In the genomic region with DNA sequence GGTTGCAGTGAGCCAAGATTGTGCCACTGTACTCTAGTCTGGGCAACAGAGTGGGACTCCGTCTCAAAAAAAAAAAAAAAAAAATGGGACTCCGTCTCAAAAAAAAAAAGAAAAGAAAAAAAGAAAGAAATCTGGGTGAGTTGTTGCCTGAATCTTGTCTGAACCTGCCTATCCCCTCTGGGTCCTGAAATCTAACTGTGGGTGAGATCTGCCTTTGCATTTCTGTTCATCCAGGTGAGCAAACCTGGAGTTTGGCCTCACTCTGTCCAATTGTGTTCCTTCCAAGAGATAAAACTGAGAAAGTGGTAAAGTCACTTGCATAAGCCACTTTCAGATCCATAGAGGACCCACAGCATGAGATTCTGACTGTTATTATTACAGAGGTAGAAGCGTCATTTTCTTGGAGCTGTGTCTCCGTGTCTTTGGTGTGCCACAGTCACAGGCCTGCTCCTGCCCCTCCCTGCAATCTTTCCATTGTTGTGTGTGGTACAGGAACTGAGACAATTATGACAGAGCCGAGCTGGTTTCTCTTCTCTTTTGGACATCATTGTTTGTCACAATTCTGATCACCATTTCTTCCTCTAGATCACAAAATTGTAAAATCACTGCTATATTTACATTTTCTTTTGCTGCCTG, we compare ENCODE assay signal across 8 cellular contexts.
DNase-seq lines count a peak whose midpoint lies in the region; ATAC-seq and TF ChIP-seq lines count a peak whose summit lies in the region.

No MANE protein-coding gene starts in this region.

- no peak overlapping the region for H3K4me2 ChIP-seq in mesenchymal stem cell (ENCODE audit: low read length, poor library complexity, severe bottlenecking)

- H3K27ac ChIP-seq in mesenchymal stem cell (ENCODE audit: low read length, poor library complexity, severe bottlenecking): no peak overlapping the region
- H3K27ac ChIP-seq in thymus (ENCODE audit: low read depth): peak overlapping the region; percentile 69

- H3K27me3 ChIP-seq in mesenchymal stem cell (ENCODE audit: control insufficient read depth in 1 of 2, insufficient read depth in 1 of 2, low read length in 2 of 2) (no peaks in the 10 kb centered on the region), thymus (ENCODE audit: control insufficient read depth, insufficient read depth) (no peaks in the 10 kb centered on the region)

- DNase-seq in Ammon's horn (ENCODE audit: low spot score): peak; percentile 65
- peak; percentile 85 for DNase-seq in activated naive CD4-positive, alpha-beta T cell treated with anti-CD3 and anti-CD28 coated beads for 36 hours
- no peak for DNase-seq in mesenchymal stem cell
- DNase-seq in progenitor cell of endocrine pancreas (ENCODE audit: low spot score, unreplicated experiment): no peak
- no peak for DNase-seq in AG08396 (ENCODE audit: low spot score)

- no peak overlapping the region for H3K14ac ChIP-seq in mesenchymal stem cell (ENCODE audit: low read length in 2 of 2)

- no peaks in the 10 kb centered on the region for H3K27me3 Mint-ChIP-seq in activated naive CD4-positive, alpha-beta T cell treated with anti-CD3 and anti-CD28 coated beads for 36 hours (ENCODE audit: low read depth)
- H3K27me3 Mint-ChIP-seq in progenitor cell of endocrine pancreas: no peaks in the 10 kb centered on the region

- no peak overlapping the region for H2BK5ac ChIP-seq in mesenchymal stem cell (ENCODE audit: low read depth, low read length, poor library complexity, severe bottlenecking)

- H3K27ac Mint-ChIP-seq in activated naive CD4-positive, alpha-beta T cell treated with anti-CD3 and anti-CD28 coated beads for 36 hours: peak overlapping the region; percentile 67
- no peak overlapping the region for H3K27ac Mint-ChIP-seq in progenitor cell of endocrine pancreas

- H3K79me1 ChIP-seq in mesenchymal stem cell (replicated peaks; ENCODE audit: low read length, poor library complexity, severe bottlenecking): peaks cover 13% of the 10 kb centered on the region

- CTCF ChIA-PET in activated naive CD4-positive, alpha-beta T cell treated with anti-CD3 and anti-CD28 coated beads for 36 hours (lab: Charles Lee): interaction anchor here (1.1 kb wide), 1 partner anchor 649 kb away, joined by 4 read pairs; no protein-coding TSS in a partner anchor

- H3K4me1 ChIP-seq in mesenchymal stem cell (ENCODE audit: control insufficient read depth, insufficient read depth, low read depth, low read length): peaks cover 3% of the 10 kb centered on the region
- no peaks in the 10 kb centered on the region for H3K4me1 ChIP-seq in thymus (ENCODE audit: control insufficient read depth, insufficient read depth, low read length)

- H3K4ac ChIP-seq in mesenchymal stem cell (ENCODE audit: low read depth in 1 of 2, low read length in 2 of 2): no peak overlapping the region

- no peak overlapping the region for H2BK120ac ChIP-seq in mesenchymal stem cell (ENCODE audit: low read depth, low read length)

- H3K18ac ChIP-seq in mesenchymal stem cell (ENCODE audit: low read depth in 1 of 2, low read length in 2 of 2): no peak overlapping the region

- WGBS in mesenchymal stem cell: 82% methylated on average over 5 of the region's 5 CpGs
- WGBS in thymus: 84% methylated on average over 5 of the region's 5 CpGs

- no peak overlapping the region for H3K23ac ChIP-seq in mesenchymal stem cell (ENCODE audit: low read length in 2 of 2)

- intact Hi-C loops in activated naive CD4-positive, alpha-beta T cell treated with anti-CD3 and anti-CD28 coated beads for 36 hours (cut with micrococcal nuclease): loop anchor here (1.0 to 10.0 kb wide), 10 partner anchors 10 to 755 kb away; no protein-coding TSS in a partner anchor

- no peak overlapping the region for H2AFZ ChIP-seq in mesenchymal stem cell (ENCODE audit: low read depth, low read length)

- no peak overlapping the region for H2BK15ac ChIP-seq in mesenchymal stem cell (ENCODE audit: low read depth, poor library complexity, severe bottlenecking)

- H3K9me3 ChIP-seq in mesenchymal stem cell (ENCODE audit: control insufficient read depth, low read length) (no peaks in the 10 kb centered on the region), thymus (ENCODE audit: control insufficient read depth) (no peaks in the 10 kb centered on the region)

- peaks cover 39% of the 10 kb centered on the region for H3K4me1 Mint-ChIP-seq in activated naive CD4-positive, alpha-beta T cell treated with anti-CD3 and anti-CD28 coated beads for 36 hours (ENCODE audit: low read depth)
- H3K4me1 Mint-ChIP-seq in progenitor cell of endocrine pancreas (ENCODE audit: low read depth): peaks cover 21% of the 10 kb centered on the region

- H3K4me3 ChIP-seq in mesenchymal stem cell (ENCODE audit: insufficient read depth in 1 of 2, low read depth in 1 of 2, low read length in 2 of 2) (no peak overlapping the region), thymus (ENCODE audit: low read length) (no peak overlapping the region)

- H2AK5ac ChIP-seq in mesenchymal stem cell (ENCODE audit: low read length, severe bottlenecking): no peak overlapping the region

- ATAC-seq in GM19452 (IDR thresholded peaks at IDR 0.05; ENCODE audit: unreplicated experiment): peak; percentile 95
- peak; percentile 95 for ATAC-seq in HG03432 (IDR thresholded peaks at IDR 0.05; ENCODE audit: unreplicated experiment)

- no peaks in the 10 kb centered on the region for H3K36me3 ChIP-seq in mesenchymal stem cell (ENCODE audit: control insufficient read depth in 1 of 2, insufficient read depth in 2 of 2, low read depth in 1 of 2, low read length in 2 of 2)
- H3K36me3 ChIP-seq in thymus (ENCODE audit: control insufficient read depth, insufficient read depth): no peaks in the 10 kb centered on the region

- peak overlapping the region; percentile 4 for H4K8ac ChIP-seq in mesenchymal stem cell (ENCODE audit: low read length)

- H3K4me3 Mint-ChIP-seq in activated naive CD4-positive, alpha-beta T cell treated with anti-CD3 and anti-CD28 coated beads for 36 hours: no peak overlapping the region
- no peak overlapping the region for H3K4me3 Mint-ChIP-seq in progenitor cell of endocrine pancreas (ENCODE audit: low read depth)

- no peak overlapping the region for H4K91ac ChIP-seq in mesenchymal stem cell (ENCODE audit: low read length)

- H3K9me3 Mint-ChIP-seq in activated naive CD4-positive, alpha-beta T cell treated with anti-CD3 and anti-CD28 coated beads for 36 hours: no peaks in the 10 kb centered on the region
- H3K9me3 Mint-ChIP-seq in progenitor cell of endocrine pancreas (ENCODE audit: low read depth): no peaks in the 10 kb centered on the region

- no peak for TF ChIP-seq CTCF in progenitor cell of endocrine pancreas (IDR thresholded peaks at IDR 0.05; ENCODE audit: unreplicated experiment)

- H2BK12ac ChIP-seq in mesenchymal stem cell (ENCODE audit: low read length in 2 of 2): no peak overlapping the region

- H3K9ac ChIP-seq in mesenchymal stem cell (ENCODE audit: low read length): no peak overlapping the region

- H3K36me3 Mint-ChIP-seq in activated naive CD4-positive, alpha-beta T cell treated with anti-CD3 and anti-CD28 coated beads for 36 hours (ENCODE audit: low read depth): no peaks in the 10 kb centered on the region
- peaks cover 4% of the 10 kb centered on the region for H3K36me3 Mint-ChIP-seq in progenitor cell of endocrine pancreas (ENCODE audit: insufficient read depth)

Comparison
In these comparisons a context has a peak if more than half of its experiments do, and no peak if none do; other contexts are left out.
1. DNase-seq: peak in Ammon's horn (single experiment) and activated naive CD4-positive, alpha-beta T cell treated with anti-CD3 and anti-CD28 coated beads for 36 hours (single experiment); none in mesenchymal stem cell (single experiment), progenitor cell of endocrine pancreas (single experiment) and AG08396 (single experiment).